ENCODE assay signal across 1 cellular context in the genomic region with DNA sequence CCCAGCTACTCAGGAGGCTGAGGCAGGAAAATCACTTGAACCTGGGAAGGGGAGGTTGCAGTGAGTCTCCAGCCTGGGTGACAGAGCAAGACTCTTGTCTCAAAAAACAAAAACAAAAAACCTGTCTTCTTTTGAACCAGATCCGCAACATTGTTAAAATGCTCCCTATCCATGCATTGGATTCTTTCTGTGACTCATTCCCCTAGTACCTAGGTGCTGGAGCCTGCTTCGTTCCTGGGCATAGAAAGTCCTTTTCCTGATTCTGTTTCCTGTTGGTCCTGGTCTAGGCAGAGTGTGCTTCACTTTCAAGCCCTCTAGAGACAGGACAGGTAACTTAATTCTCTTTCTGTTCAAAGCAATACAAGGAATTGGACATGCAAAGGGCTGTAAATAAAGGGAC.
TF ChIP-seq lines count a peak whose summit lies in the region.

No MANE protein-coding gene starts in this region.

TF ChIP-seq in SK-N-SH treated with all-trans-retinoic acid at 6 μM for 48 hours, 23 proteins besides CTCF, POLR2A, EP300 and RAD21 (continued from another document):
- TF ChIP-seq, protein P1, sequence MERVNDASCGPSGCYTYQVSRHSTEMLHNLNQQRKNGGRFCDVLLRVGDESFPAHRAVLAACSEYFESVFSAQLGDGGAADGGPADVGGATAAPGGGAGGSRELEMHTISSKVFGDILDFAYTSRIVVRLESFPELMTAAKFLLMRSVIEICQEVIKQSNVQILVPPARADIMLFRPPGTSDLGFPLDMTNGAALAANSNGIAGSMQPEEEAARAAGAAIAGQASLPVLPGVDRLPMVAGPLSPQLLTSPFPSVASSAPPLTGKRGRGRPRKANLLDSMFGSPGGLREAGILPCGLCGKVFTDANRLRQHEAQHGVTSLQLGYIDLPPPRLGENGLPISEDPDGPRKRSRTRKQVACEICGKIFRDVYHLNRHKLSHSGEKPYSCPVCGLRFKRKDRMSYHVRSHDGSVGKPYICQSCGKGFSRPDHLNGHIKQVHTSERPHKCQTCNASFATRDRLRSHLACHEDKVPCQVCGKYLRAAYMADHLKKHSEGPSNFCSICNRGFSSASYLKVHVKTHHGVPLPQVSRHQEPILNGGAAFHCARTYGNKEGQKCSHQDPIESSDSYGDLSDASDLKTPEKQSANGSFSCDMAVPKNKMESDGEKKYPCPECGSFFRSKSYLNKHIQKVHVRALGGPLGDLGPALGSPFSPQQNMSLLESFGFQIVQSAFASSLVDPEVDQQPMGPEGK (CRISPR knock-in tag; IDR thresholded peaks at IDR 0.05; ENCODE audit: borderline replicate concordance): no peak
- TF ChIP-seq SNAI2 (CRISPR knock-in tag; IDR thresholded peaks at IDR 0.05) (no peak), ZC3H10 (CRISPR knock-in tag; IDR thresholded peaks at IDR 0.05) (no peak), TOX (CRISPR knock-in tag; IDR thresholded peaks at IDR 0.05; ENCODE audit: borderline replicate concordance) (no peak), ZFP30 (CRISPR knock-in tag; IDR thresholded peaks at IDR 0.05) (no peak), TCF4 (CRISPR knock-in tag; IDR thresholded peaks at IDR 0.05; ENCODE audit: borderline replicate concordance) (no peak), PPARA (CRISPR knock-in tag; IDR thresholded peaks at IDR 0.05; ENCODE audit: borderline replicate concordance) (no peak)
- TF ChIP-seq, protein P2, sequence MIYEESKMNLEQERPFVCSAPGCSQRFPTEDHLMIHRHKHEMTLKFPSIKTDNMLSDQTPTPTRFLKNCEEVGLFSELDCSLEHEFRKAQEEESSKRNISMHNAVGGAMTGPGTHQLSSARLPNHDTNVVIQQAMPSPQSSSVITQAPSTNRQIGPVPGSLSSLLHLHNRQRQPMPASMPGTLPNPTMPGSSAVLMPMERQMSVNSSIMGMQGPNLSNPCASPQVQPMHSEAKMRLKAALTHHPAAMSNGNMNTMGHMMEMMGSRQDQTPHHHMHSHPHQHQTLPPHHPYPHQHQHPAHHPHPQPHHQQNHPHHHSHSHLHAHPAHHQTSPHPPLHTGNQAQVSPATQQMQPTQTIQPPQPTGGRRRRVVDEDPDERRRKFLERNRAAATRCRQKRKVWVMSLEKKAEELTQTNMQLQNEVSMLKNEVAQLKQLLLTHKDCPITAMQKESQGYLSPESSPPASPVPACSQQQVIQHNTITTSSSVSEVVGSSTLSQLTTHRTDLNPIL (CRISPR knock-in tag; IDR thresholded peaks at IDR 0.05; ENCODE audit: low read depth): no peak
TF ChIP-seq in SK-N-SH treated with all-trans-retinoic acid at 6 μM for 48 hours: peak in this region for 0.
